ENCODE assay signal across 24 cellular contexts in the genomic region with DNA sequence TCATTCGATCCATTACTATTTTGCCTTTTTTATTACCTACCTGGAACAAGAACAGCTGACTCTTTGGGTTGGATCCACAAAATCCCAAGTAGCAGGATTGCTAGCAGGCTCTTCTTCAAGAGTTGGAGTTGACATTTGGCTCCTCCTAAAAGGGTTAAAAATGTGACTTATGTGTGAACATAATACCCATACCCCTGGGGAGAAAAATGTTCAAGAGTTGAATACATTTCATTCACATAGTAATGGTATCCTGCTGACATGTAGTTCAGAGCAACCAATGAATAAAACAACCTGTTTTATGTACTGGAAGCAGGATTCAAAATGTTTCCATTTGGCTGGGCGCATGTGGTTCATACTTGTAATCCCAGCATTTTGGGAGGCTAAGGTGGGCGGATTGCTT.
A peak's percentile ranks its signal among the peaks of the same experiment; 100 is the strongest.
DNase-seq lines count a peak whose midpoint lies in the region; ATAC-seq, FAIRE-seq and TF ChIP-seq lines count a peak whose summit lies in the region.
"Had no signal": no experiment of that assay in that cellular context is flagged by ENCODE, and none has a peak within 500 bp of the region (broad histone marks: within the 10 kb centered on the region; RNA-seq: fewer than 3 reads in every experiment).

No MANE protein-coding gene starts in this region.

- H3K9me2 ChIP-seq in PC-3 (replicated peaks; ENCODE audit: low read length) = no peaks in the 10 kb centered on the region

- TF ChIP-seq EP300 in K562 (IDR thresholded peaks at IDR 0.05; ENCODE audit: low read length) = no peak

- TF ChIP-seq CTCF in A673 (conservative IDR thresholded peaks at IDR 0.05; ENCODE audit: low read depth, low read length) (no peak), K562 (IDR thresholded peaks at IDR 0.05 in 2 of 3, conservative IDR thresholded peaks at IDR 0.05 in 1 of 3; ENCODE audit: insufficient read depth in 2 of 3, low read depth in 1 of 3, low read length in 3 of 3) (no peak), PC-3 (conservative IDR thresholded peaks at IDR 0.05; ENCODE audit: low read depth, low read length) (no peak)

- H3K36me3 ChIP-seq in A673 (ENCODE audit: insufficient read depth, low read length, poor library complexity, severe bottlenecking) = peaks cover 15% of the 10 kb centered on the region
- H3K36me3 ChIP-seq in K562 (ENCODE audit: control insufficient read depth, insufficient read depth, low read length) = peaks cover 84% of the 10 kb centered on the region
- peaks cover 46% of the 10 kb centered on the region for H3K36me3 ChIP-seq in PC-3 (ENCODE audit: low read depth, low read length)

- no peaks in the 10 kb centered on the region for H3F3A ChIP-seq in PC-3 (ENCODE audit: low read length, unreplicated experiment)

- H3K4me1 ChIP-seq in A673 (ENCODE audit: insufficient read depth, low read length, poor library complexity, severe bottlenecking) = peaks cover 7% of the 10 kb centered on the region
- H3K4me1 ChIP-seq in K562 (replicated peaks in 1 of 2; ENCODE audit: control insufficient read depth in 2 of 2, insufficient read depth in 2 of 2, low read length in 2 of 2) = no peaks in the 10 kb centered on the region
- H3K4me1 ChIP-seq in PC-3 (ENCODE audit: insufficient read depth, low read length) = no peaks in the 10 kb centered on the region
- H3K4me1 ChIP-seq: BLaER1 treated with 17β-estradiol and CSF1 and Interleukin-3, amounts not matched to agents 10 nM and 100 nM; Caco-2 had no signal

- no peak overlapping the region for H3K4me2 ChIP-seq in K562 (ENCODE audit: insufficient read depth, low read length)
- H3K4me2 ChIP-seq in PC-3 (ENCODE audit: low read length) = no peak overlapping the region
- H3K4me2 ChIP-seq: BLaER1 treated with 17β-estradiol and CSF1 and Interleukin-3, amounts not matched to agents 10 nM and 100 nM had no signal

- intact Hi-C loops in activated CD4-positive, alpha-beta T cell treated with anti-CD3 and anti-CD28 coated beads for 36 hours (cut with DNase I, micrococcal nuclease) = no loop called here
- intact Hi-C loops in A673 (cut with micrococcal nuclease; ENCODE audit: unreplicated experiment) = no loop called here
- intact Hi-C loops in K562 (cut with micrococcal nuclease) = no loop called here
- intact Hi-C loops in PC-3 (cut with micrococcal nuclease) = no loop called here

- peaks cover 8% of the 10 kb centered on the region for H3K4me1 Mint-ChIP-seq in activated CD4-positive, alpha-beta T cell treated with anti-CD3 and anti-CD28 coated beads, Interleukin-2, amount 10 ng/mL, durations not matched to agents 7 days and 5 days
- H3K4me1 Mint-ChIP-seq in activated CD4-positive, alpha-beta T cell treated with anti-CD3 and anti-CD28 coated beads for 36 hours = peaks cover 5% of the 10 kb centered on the region
- H3K4me1 Mint-ChIP-seq: B cell had no signal

- no peak overlapping the region for H3K4me3 Mint-ChIP-seq in activated CD4-positive, alpha-beta T cell treated with anti-CD3 and anti-CD28 coated beads, Interleukin-2, amount 10 ng/mL, durations not matched to agents 7 days and 5 days
- H3K4me3 Mint-ChIP-seq in activated CD4-positive, alpha-beta T cell treated with anti-CD3 and anti-CD28 coated beads for 36 hours = no peak overlapping the region
- H3K4me3 Mint-ChIP-seq: B cell; CD4-positive, alpha-beta T cell; CD8-positive, alpha-beta T cell had no signal

- H4K20me1 ChIP-seq in K562 (replicated peaks; ENCODE audit: control insufficient read depth, insufficient read depth, low read length) (no peaks in the 10 kb centered on the region), PC-3 (ENCODE audit: low read length) (0 out of 2 replicates have a peak, but pooled peaks cover 3% of the 10 kb centered on the region)

- H3K27ac ChIP-seq in A673 (ENCODE audit: low read depth, low read length, poor library complexity, severe bottlenecking) (no peak overlapping the region), K562 (ENCODE audit: extremely low read depth, low read depth, low read length) (no peak overlapping the region), PC-3 (ENCODE audit: low read length) (no peak overlapping the region)
- H3K27ac ChIP-seq: BLaER1 treated with 17β-estradiol and CSF1 and Interleukin-3, amounts not matched to agents 10 nM and 100 nM; C4-2B had no signal

- TF ChIP-seq RAD21 in K562 (CRISPR knock-in tag; conservative IDR thresholded peaks at IDR 0.05 in 1 of 2, IDR thresholded peaks at IDR 0.05 in 1 of 2) = no peak

- H3K4me3 ChIP-seq in A673 (ENCODE audit: low read depth, low read length, poor library complexity, severe bottlenecking) = no peak overlapping the region
- H3K4me3 ChIP-seq in K562 = no peak overlapping the region
- no peak overlapping the region for H3K4me3 ChIP-seq in PC-3 (ENCODE audit: low read length)
- H3K4me3 ChIP-seq: BLaER1 treated with 17β-estradiol and CSF1 and Interleukin-3, amounts not matched to agents 10 nM and 100 nM had no signal

- peak overlapping the region; percentile 39 for H3K27ac Mint-ChIP-seq in activated CD4-positive, alpha-beta T cell treated with anti-CD3 and anti-CD28 coated beads, Interleukin-2, amount 10 ng/mL, durations not matched to agents 7 days and 5 days
- H3K27ac Mint-ChIP-seq in activated CD4-positive, alpha-beta T cell treated with anti-CD3 and anti-CD28 coated beads for 36 hours = no peak overlapping the region
- H3K27ac Mint-ChIP-seq: B cell; CD4-positive, alpha-beta T cell; CD8-positive, alpha-beta T cell had no signal

- H2AFZ ChIP-seq in K562 (ENCODE audit: low read depth, low read length) (no peak overlapping the region), PC-3 (ENCODE audit: low read length) (no peak overlapping the region)

- in situ Hi-C loops in K562 (cut with MboI) = no loop called here

- H3K36me3 Mint-ChIP-seq in activated CD4-positive, alpha-beta T cell treated with anti-CD3 and anti-CD28 coated beads, Interleukin-2, amount 10 ng/mL, durations not matched to agents 7 days and 5 days (ENCODE audit: low read depth) = peaks cover 50% of the 10 kb centered on the region
- peaks cover 27% of the 10 kb centered on the region for H3K36me3 Mint-ChIP-seq in activated CD4-positive, alpha-beta T cell treated with anti-CD3 and anti-CD28 coated beads for 36 hours (ENCODE audit: low read depth)

- H3K9me3 Mint-ChIP-seq in activated CD4-positive, alpha-beta T cell treated with anti-CD3 and anti-CD28 coated beads, Interleukin-2, amount 10 ng/mL, durations not matched to agents 7 days and 5 days = no peaks in the 10 kb centered on the region
- H3K9me3 Mint-ChIP-seq in activated CD4-positive, alpha-beta T cell treated with anti-CD3 and anti-CD28 coated beads for 36 hours (ENCODE audit: low read depth) = no peaks in the 10 kb centered on the region
- H3K9me3 Mint-ChIP-seq: CD4-positive, alpha-beta T cell; CD8-positive, alpha-beta T cell had no signal

- FAIRE-seq in K562 (lab: Jason Lieb, UNC) = peak; percentile 29
- FAIRE-seq: A204.1, D721Med, G401.6, GM12891, GM19239 had no signal

- no peak for TF ChIP-seq POLR2A in K562 (conservative IDR thresholded peaks at IDR 0.05)

- H3K79me2 ChIP-seq in K562 (ENCODE audit: control insufficient read depth, insufficient read depth, low read length) (no peaks in the 10 kb centered on the region; the same call in 2 of the 3 replicates), PC-3 (ENCODE audit: low read length) (no peaks in the 10 kb centered on the region)

- CTCF ChIA-PET in activated CD4-positive, alpha-beta T cell treated with anti-CD3 and anti-CD28 coated beads, Interleukin-2, amount 10 ng/mL, durations not matched to agents 7 days and 5 days (lab: Charles Lee) = no interaction called here
- CTCF ChIA-PET in activated CD4-positive, alpha-beta T cell treated with anti-CD3 and anti-CD28 coated beads for 36 hours (lab: Charles Lee) = no interaction called here
- CTCF ChIA-PET in A673 (lab: Charles Lee) = no interaction called here
- CTCF ChIA-PET in K562 (lab: Yijun Ruan, JAX; ENCODE audit: low intra/inter-chr PET ratio) = no interaction called here
- CTCF ChIA-PET in PC-3 (lab: Charles Lee) = no interaction called here

- H3K9ac ChIP-seq in K562 (ENCODE audit: insufficient read depth in 1 of 2, low read depth in 2 of 2, low read length in 2 of 2) = no peak overlapping the region
- H3K9ac ChIP-seq in PC-3 (ENCODE audit: low read length) = no peak overlapping the region
- H3K9ac ChIP-seq: BLaER1 treated with 17β-estradiol and CSF1 and Interleukin-3, amounts not matched to agents 10 nM and 100 nM had no signal

- WGBS in K562 (ENCODE audit: insufficient coverage, low coverage, missing lambda C conversion rate) = 96% methylated on average over 3 of the region's 3 CpGs

- ATAC-seq in activated CD4-positive, alpha-beta T cell treated with anti-CD3 and anti-CD28 coated beads for 36 hours = no peak
- ATAC-seq in K562 = no peak
- ATAC-seq in GM19328 (IDR thresholded peaks at IDR 0.05; ENCODE audit: unreplicated experiment) = no peak
- ATAC-seq in PC-3 = no peak
- ATAC-seq: CD8-positive, alpha-beta T cell had no signal

- H3K9me1 ChIP-seq in K562 (ENCODE audit: control insufficient read depth, insufficient read depth, low read length) = no peaks in the 10 kb centered on the region

- no TSS peak for BruUV-seq in A673 (replicated peaks; lab: Mats Ljungman, UMichigan)
- BruUV-seq in K562 (replicated peaks; lab: Mats Ljungman, UMichigan) = no TSS peak
- no TSS peak for BruUV-seq in PC-3 (replicated peaks; lab: Mats Ljungman, UMichigan)

- no peaks in the 10 kb centered on the region for H3K27me3 Mint-ChIP-seq in activated CD4-positive, alpha-beta T cell treated with anti-CD3 and anti-CD28 coated beads, Interleukin-2, amount 10 ng/mL, durations not matched to agents 7 days and 5 days
- no peaks in the 10 kb centered on the region for H3K27me3 Mint-ChIP-seq in activated CD4-positive, alpha-beta T cell treated with anti-CD3 and anti-CD28 coated beads for 36 hours
- H3K27me3 Mint-ChIP-seq: B cell; CD4-positive, alpha-beta T cell had no signal

- H3K9me3 ChIP-seq in A673 (ENCODE audit: low read depth, low read length, poor library complexity, severe bottlenecking) (no peaks in the 10 kb centered on the region), K562 (replicated peaks; ENCODE audit: control insufficient read depth, insufficient read depth, low read depth, low read length) (no peaks in the 10 kb centered on the region), PC-3 (ENCODE audit: low read length) (no peaks in the 10 kb centered on the region)
- H3K9me3 ChIP-seq: BLaER1 treated with 17β-estradiol and CSF1 and Interleukin-3, amounts not matched to agents 10 nM and 100 nM; Caco-2 had no signal

- no peak for DNase-seq in activated CD4-positive, alpha-beta T cell treated with anti-CD3 and anti-CD28 coated beads, Interleukin-2, amount 10 ng/mL, durations not matched to agents 7 days and 5 days
- DNase-seq in activated CD4-positive, alpha-beta T cell treated with anti-CD3 and anti-CD28 coated beads for 36 hours = no peak
- DNase-seq in A673 (ENCODE audit: low spot score) (peak; percentile 77), NCI-H69 (lab: John Stamatoyannopoulos, UW) (peak; percentile 32), K562 (ENCODE audit: extremely low read depth in 1 of 4, low spot score in 3 of 4) (no peak), PC-3 (no peak), NCI-H524 (lab: John Stamatoyannopoulos, UW) (no peak)
- DNase-seq: 8988T; AML-193; Caco-2; Calu3; CD4-positive, alpha-beta T cell; CD8-positive, alpha-beta T cell; DMS79 treated with DMSO at 0.1 percent for 48 hours; GF-D8 had no signal

- POLR2A ChIA-PET in activated CD4-positive, alpha-beta T cell treated with anti-CD3 and anti-CD28 coated beads, Interleukin-2, amount 10 ng/mL, durations not matched to agents 7 days and 5 days (lab: Charles Lee) = no interaction called here
- POLR2A ChIA-PET in activated CD4-positive, alpha-beta T cell treated with anti-CD3 and anti-CD28 coated beads for 36 hours (lab: Charles Lee) = no interaction called here
- POLR2A ChIA-PET in A673 (lab: Charles Lee; ENCODE audit: low non-redundant PET) = no interaction called here
- POLR2A ChIA-PET in K562 (lab: Yijun Ruan, JAX) = interaction anchor here (1.1 kb wide), 1 partner anchor 24 kb away, joined by 3 read pairs; no protein-coding TSS in a partner anchor
- POLR2A ChIA-PET in PC-3 (lab: Charles Lee; ENCODE audit: unreplicated experiment) = no interaction called here

- H3K27me3 ChIP-seq in A673 (replicated peaks; ENCODE audit: insufficient read depth, low read depth, low read length, poor library complexity) (no peaks in the 10 kb centered on the region), K562 (ENCODE audit: control insufficient read depth in 2 of 2, insufficient read depth in 2 of 2, low read length in 2 of 2) (no peaks in the 10 kb centered on the region), PC-3 (ENCODE audit: low read length) (no peaks in the 10 kb centered on the region)
- H3K27me3 ChIP-seq: BLaER1 treated with 17β-estradiol and CSF1 and Interleukin-3, amounts not matched to agents 10 nM and 100 nM had no signal

Comparison
In these comparisons a context has a peak if more than half of its experiments do, and no peak if none do; other contexts are left out.
1. DNase-seq: peak in A673 (single experiment) and NCI-H69 (single experiment); none in activated CD4-positive, alpha-beta T cell treated with anti-CD3 and anti-CD28 coated beads, Interleukin-2, amount 10 ng/mL, durations not matched to agents 7 days and 5 days (single experiment), activated CD4-positive, alpha-beta T cell treated with anti-CD3 and anti-CD28 coated beads for 36 hours (single experiment), K562 (0 of 4), PC-3 (single experiment) and NCI-H524 (0 of 2).